25 cellular contexts compared by ENCODE assay signal in genomic region chr3:87924485-87924884, GRCh38.
"Had no signal": no experiment of that assay in that cellular context is flagged by ENCODE, and none has a peak within 500 bp of the region (broad histone marks: within the 10 kb centered on the region; RNA-seq: fewer than 3 reads in every experiment).

No MANE protein-coding gene starts in this region.

- FAIRE-seq: RCC 7860 had no signal

- ATAC-seq: activated CD8-positive, alpha-beta T cell treated with anti-CD3 and anti-CD28 coated beads, Interleukin-2, amount 10 ng/mL, durations not matched to agents 7 days and 5 days; activated naive CD4-positive, alpha-beta T cell treated with anti-CD3 and anti-CD28 coated beads, Interleukin-2, amount 50 U/mL, for 72 hours; activated naive CD8-positive, alpha-beta T cell treated with anti-CD3 and anti-CD28 coated beads, Interleukin-2, amount 50 U/mL, for 24 hours; body of pancreas; PC-3 had no signal

- H3K4me1 ChIP-seq: ascending aorta, body of pancreas had no signal

- H3K36me3 ChIP-seq: ascending aorta, MG63 had no signal

- H3K27me3 ChIP-seq: ascending aorta, body of pancreas, MG63 had no signal

- H3K4me3 ChIP-seq: ascending aorta, body of pancreas, MG63 had no signal

- H3K9me3 ChIP-seq: MG63 had no signal

- H3K27ac ChIP-seq: ascending aorta, body of pancreas had no signal

- DNase-seq: activated CD4-positive, alpha-beta T cell treated with anti-CD3 and anti-CD28 coated beads for 48 hours; activated CD4-positive, alpha-beta T cell treated with anti-CD3 and anti-CD28 coated beads, Interleukin-2, amount 50 U/mL, for 4 hours; activated CD4-positive, CD25-positive, alpha-beta regulatory T cell treated with anti-CD3 and anti-CD28 coated beads, Interleukin-2, amount 50 U/mL, for 72 hours; activated CD8-positive, alpha-beta memory T cell treated with anti-CD3 and anti-CD28 coated beads, Interleukin-2, amount 50 U/mL, for 48 hours; activated CD8-positive, alpha-beta T cell treated with anti-CD3 and anti-CD28 coated beads, Interleukin-2, amount 10 ng/mL, durations not matched to agents 7 days and 5 days; activated effector memory CD4-positive, alpha-beta T cell treated with anti-CD3 and anti-CD28 coated beads, Interleukin-2, amount 50 U/mL, for 16 hours; activated naive CD4-positive, alpha-beta T cell treated with Interleukin-2 at 50 U/mL for 16 hours; activated naive CD8-positive, alpha-beta T cell treated with anti-CD3 and anti-CD28 coated beads, Interleukin-2, amount 50 U/mL, for 24 hours; activated T-cell treated with anti-CD3 and anti-CD28 coated beads, Interleukin-2, amount 50 U/mL, for 24 hours; amniotic stem cell; body of pancreas; central memory CD4-positive, alpha-beta T cell; MG63; MV-4-11; NCI-H1092 treated with DMSO at 0.1 percent for 48 hours; NCI-H1436; NCI-H1694 treated with DMSO at 0.1 percent for 48 hours; NCI-H2029 treated with DMSO at 0.1 percent for 48 hours; NCI-H510A treated with DMSO at 0.1 percent for 48 hours; NCI-H69; PC-3; SHP77 had no signal
